Comparison of ENCODE assay signal across 19 cellular contexts in the genomic region with DNA sequence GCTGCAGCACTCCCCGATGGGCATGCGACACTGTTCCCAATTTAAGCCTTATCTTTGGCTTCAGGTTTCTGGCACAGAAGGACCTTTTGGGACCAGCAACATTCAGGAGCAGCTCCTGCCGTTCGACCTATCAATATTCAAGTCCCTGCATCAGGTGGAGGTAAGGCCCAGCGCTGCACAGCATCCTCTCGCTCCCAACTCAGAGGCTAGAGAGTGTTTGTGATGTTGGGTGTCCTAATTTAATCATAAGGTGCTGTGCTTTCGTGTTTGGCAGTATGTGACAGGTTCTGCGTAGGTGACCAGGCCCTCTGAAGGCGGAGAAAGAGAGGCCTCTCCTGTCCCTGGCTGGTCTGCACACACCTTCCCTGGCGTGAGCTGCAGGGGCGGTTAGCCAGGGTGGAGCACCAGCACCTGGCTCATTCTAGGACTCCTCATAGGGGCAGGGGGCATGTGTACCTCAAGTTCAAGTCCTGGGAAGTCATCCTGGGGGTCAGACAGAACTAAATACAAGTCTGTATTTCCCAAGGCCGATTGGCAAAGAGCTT. TPM values are rescaled to one million over a fixed set of nuclear protein-coding genes. Genes with fewer than 3 reads are reported as not detected.
DNase-seq lines count a peak whose midpoint lies in the region; ATAC-seq and TF ChIP-seq lines count a peak whose summit lies in the region.
"Had no signal": no experiment of that assay in that cellular context is flagged by ENCODE, and none has a peak within 500 bp of the region (broad histone marks: within the 10 kb centered on the region; RNA-seq: fewer than 3 reads in every experiment).

No MANE protein-coding gene starts in this region.

- H3K9me3 Mint-ChIP-seq in activated naive CD4-positive, alpha-beta T cell treated with anti-CD3 and anti-CD28 coated beads, Interleukin-2, amount 50 U/mL, for 72 hours: no peaks in the 10 kb centered on the region
- H3K9me3 Mint-ChIP-seq: activated naive CD4-positive, alpha-beta T cell treated with anti-CD3 and anti-CD28 coated beads, Interleukin-2, amount 10 ng/mL, durations not matched to agents 7 days and 5 days had no signal

- H3K27me3 ChIP-seq in Panc1 (ENCODE audit: control insufficient read depth, insufficient read depth, low read length) (no peaks in the 10 kb centered on the region), esophagus muscularis mucosa (no peaks in the 10 kb centered on the region)

- no peak for TF ChIP-seq POLR2A in esophagus muscularis mucosa (IDR thresholded peaks at IDR 0.05; ENCODE audit: low read depth)

- H3K36me3 ChIP-seq in Panc1 (ENCODE audit: control insufficient read depth, insufficient read depth, low read length) (peaks cover 3% of the 10 kb centered on the region; the same call in 1 of the 2 replicates), esophagus muscularis mucosa (peaks cover 49 to 75% (median 68%) of the 10 kb centered on the region in 4 donors)

- no peaks in the 10 kb centered on the region for H3K9me3 ChIP-seq in Panc1 (ENCODE audit: control insufficient read depth, insufficient read depth, low read depth, low read length)
- no peaks in the 10 kb centered on the region for H3K9me3 ChIP-seq in esophagus muscularis mucosa
- H3K9me3 ChIP-seq: SK-N-SH had no signal

- H3K4me3 ChIP-seq in Panc1 (ENCODE audit: low read depth in 2 of 2, low read length in 2 of 2) (no peak overlapping the region), esophagus muscularis mucosa (no peak overlapping the region)
- H3K4me3 ChIP-seq: GM12878 had no signal

- WGBS in esophagus muscularis mucosa: 73% methylated on average over 11 of the region's 12 CpGs

- no TSS peak for BruUV-seq in Panc1 (replicated peaks; lab: Mats Ljungman, UMichigan)

- peak; percentile 54; the same call in 1 of the 2 replicates for TF ChIP-seq CTCF in Panc1 (IDR thresholded peaks at IDR 0.05)
- no peak for TF ChIP-seq CTCF in omental fat pad (IDR thresholded peaks at IDR 0.05)
- no peak for TF ChIP-seq CTCF in esophagus muscularis mucosa (IDR thresholded peaks at IDR 0.05)

- no peak for TF ChIP-seq EP300 in esophagus muscularis mucosa (IDR thresholded peaks at IDR 0.05)

- in situ Hi-C loops in Panc1 (cut with HindIII; ENCODE audit: low pct_unique_long_range_greater_than_20kb, low sequenced_read_pairs): no loop called here

- no peaks in the 10 kb centered on the region for H3K36me3 Mint-ChIP-seq in activated naive CD4-positive, alpha-beta T cell treated with anti-CD3 and anti-CD28 coated beads, Interleukin-2, amount 50 U/mL, for 72 hours

- POLR2A ChIA-PET in Panc1 (lab: Charles Lee): no interaction called here

- peak overlapping the region; percentile 12 to 50 for H3K27ac Mint-ChIP-seq in activated naive CD4-positive, alpha-beta T cell treated with anti-CD3 and anti-CD28 coated beads, Interleukin-2, amount 50 U/mL, for 72 hours
- H3K27ac Mint-ChIP-seq: activated CD8-positive, alpha-beta memory T cell treated with anti-CD3 and anti-CD28 coated beads, Interleukin-2, amount 10 ng/mL, durations not matched to agents 7 days and 5 days; activated naive CD4-positive, alpha-beta T cell treated with anti-CD3 and anti-CD28 coated beads, Interleukin-2, amount 10 ng/mL, durations not matched to agents 7 days and 5 days had no signal

- DNase-seq in activated naive CD4-positive, alpha-beta T cell treated with anti-CD3 and anti-CD28 coated beads, Interleukin-2, amount 50 U/mL, for 72 hours (ENCODE audit: low spot score in 2 of 2): no peak
- no peak for DNase-seq in activated naive CD4-positive, alpha-beta T cell treated with anti-CD3 and anti-CD28 coated beads, Interleukin-2, amount 50 U/mL, for 16 hours
- DNase-seq in Panc1 (ENCODE audit: low read depth, low spot score) (no peak), left cardiac atrium (peak; percentile 8), omental fat pad (ENCODE audit: low spot score) (no peak), GDM1 (lab: John Stamatoyannopoulos, UW) (no peak), esophagus muscularis mucosa (ENCODE audit: extremely low spot score) (no peak)
- DNase-seq: activated CD8-positive, alpha-beta memory T cell treated with anti-CD3 and anti-CD28 coated beads, Interleukin-2, amount 10 ng/mL, durations not matched to agents 7 days and 5 days; central memory CD4-positive, alpha-beta T cell; NCI-H1694; NCI-H2171; NCI-H510A treated with DMSO at 0.1 percent for 48 hours had no signal

- no peak for ATAC-seq in activated naive CD4-positive, alpha-beta T cell treated with anti-CD3 and anti-CD28 coated beads, Interleukin-2, amount 50 U/mL, for 72 hours
- ATAC-seq in Panc1 (no peak), left cardiac atrium (no peak), omental fat pad (ENCODE audit: low FRiP score) (no peak)
- ATAC-seq: stimulated activated naive CD8-positive, alpha-beta T cell treated with anti-CD3 and anti-CD28 coated beads, Interleukin-15, Interleukin-2, amounts not matched to agents 100 U/mL and 50 U/mL, for 24 hours had no signal

- CTCF ChIA-PET in Panc1 (lab: Charles Lee): interaction anchor here (0.6 kb wide), 1 partner anchor 37 kb away, joined by 3 read pairs; no protein-coding TSS in a partner anchor

- H3K27ac ChIP-seq in Panc1 (ENCODE audit: low read length): no peak overlapping the region
- H3K27ac ChIP-seq in temporal lobe (ENCODE audit: low read depth, low read length): peak overlapping the region; percentile 56
- peak overlapping the region in 2 of 4 donors; percentile 3 to 7 for H3K27ac ChIP-seq in esophagus muscularis mucosa (replicated peaks in 1 of 4)
- H3K27ac ChIP-seq: epithelial cell of prostate had no signal

- H3K4me1 ChIP-seq in Panc1 (ENCODE audit: control insufficient read depth, insufficient read depth, low read length): no peaks in the 10 kb centered on the region
- H3K4me1 ChIP-seq in esophagus muscularis mucosa: peaks cover 30 to 58% (median 43%) of the 10 kb centered on the region in 4 donors

- intact Hi-C loops in Panc1 (cut with micrococcal nuclease; ENCODE audit: unreplicated experiment): no loop called here
- intact Hi-C loops in left cardiac atrium (cut with DNase I): loop anchor here (5.0 to 10.0 kb wide), 3 partner anchors 60 to 212 kb away; a partner anchor contains a TSS
- intact Hi-C loops in esophagus muscularis mucosa (cut with DNase I): loop anchor here (5.0 to 10.0 kb wide), 2 partner anchors 60 to 212 kb away; a partner anchor contains a TSS

RNA-seq across cellular contexts. Expression of a gene that starts 16.9 kb away (rescaled TPM):
- total RNA-seq in activated naive CD4-positive, alpha-beta T cell treated with anti-CD3 and anti-CD28 coated beads, Interleukin-2, amount 50 U/mL, for 72 hours: 100 to 1,000 TPM in 1 of 2 donors, 10 to 100 TPM in 1; 79.7 to 105 TPM
- total RNA-seq in Panc1 (2021; ENCODE audit: unreplicated experiment) (63.4 TPM), left cardiac atrium (10 to 100 TPM; 45.9 to 49.0 TPM), temporal lobe (61.5 TPM), omental fat pad (10 to 100 TPM; 59.8 to 82.3 (median 68.5) TPM), esophagus muscularis mucosa (100 to 1,000 TPM in 2 of 4 donors, 10 to 100 TPM in 2; 71.9 to 110 (median 88.0) TPM)
- polyA plus RNA-seq in Panc1 (2012; ENCODE audit: insufficient read length): 59.1 TPM

RNA-seq across cellular contexts. Expression of a gene that starts 18.5 kb away (rescaled TPM):
- 1 to 10 TPM; 6.6 to 8.4 TPM for total RNA-seq in activated naive CD4-positive, alpha-beta T cell treated with anti-CD3 and anti-CD28 coated beads, Interleukin-2, amount 50 U/mL, for 72 hours
- total RNA-seq in Panc1 (2021; ENCODE audit: unreplicated experiment) (5.2 TPM), left cardiac atrium (1,000 to 10,000 TPM; 2,841 to 3,233 TPM), temporal lobe (0.49 TPM), omental fat pad (1 to 10 TPM in 2 of 4 donors, not detected in 2; 2.4 to 2.5 TPM), esophagus muscularis mucosa (1 to 10 TPM in 3 of 4 donors, not detected in 1; 1.2 to 7.1 (median 4.0) TPM)
- 7.4 TPM for polyA plus RNA-seq in Panc1 (2012; ENCODE audit: insufficient read length)

RNA-seq across cellular contexts. Expression of a gene that starts 22.8 kb away (rescaled TPM):
- total RNA-seq in activated naive CD4-positive, alpha-beta T cell treated with anti-CD3 and anti-CD28 coated beads, Interleukin-2, amount 50 U/mL, for 72 hours: under 1 TPM in 1 of 2 donors, not detected in 1; 0.36 TPM
- total RNA-seq in Panc1 (2021; ENCODE audit: unreplicated experiment): 0.39 TPM
- 0.17 TPM for polyA plus RNA-seq in Panc1 (2012; ENCODE audit: insufficient read length)
- 100 to 1,000 TPM; 169 to 195 TPM for total RNA-seq in left cardiac atrium
- 5.9 TPM for total RNA-seq in temporal lobe
- 100 to 1,000 TPM; 231 to 610 (median 304) TPM for total RNA-seq in omental fat pad
- 100 to 1,000 TPM; 101 to 127 (median 118) TPM for total RNA-seq in esophagus muscularis mucosa
- total RNA-seq: activated CD8-positive, alpha-beta memory T cell treated with anti-CD3 and anti-CD28 coated beads, Interleukin-2, amount 10 ng/mL, durations not matched to agents 7 days and 5 days; H4 had no signal
- polyA plus RNA-seq: GM12878 had no signal

RNA-seq across cellular contexts. Expression of a gene that starts 27.4 kb away (rescaled TPM):
- under 1 TPM; 0.20 to 0.33 TPM for total RNA-seq in activated naive CD4-positive, alpha-beta T cell treated with anti-CD3 and anti-CD28 coated beads, Interleukin-2, amount 50 U/mL, for 72 hours
- 1.6 TPM for total RNA-seq in Panc1 (2021; ENCODE audit: unreplicated experiment)
- polyA plus RNA-seq in Panc1 (2012; ENCODE audit: insufficient read length): 0.61 TPM
- 10 to 100 TPM; 13.7 to 19.9 TPM for total RNA-seq in left cardiac atrium
- 3.7 TPM for total RNA-seq in temporal lobe
- total RNA-seq in omental fat pad: 100 to 1,000 TPM in 3 of 4 donors, 10 to 100 TPM in 1; 21.3 to 200 (median 131) TPM
- total RNA-seq in esophagus muscularis mucosa: 10 to 100 TPM in 3 of 4 donors, 1 to 10 TPM in 1; 7.1 to 39.2 (median 22.2) TPM
- total RNA-seq: GM12878 had no signal

Comparison
In these comparisons a context has a peak if more than half of its experiments do, and no peak if none do; other contexts are left out.
1. RNA of a gene that starts 18.5 kb away (total RNA-seq): 2,841 to 3,233 TPM in left cardiac atrium; 6.6 to 8.4 TPM in activated naive CD4-positive, alpha-beta T cell treated with anti-CD3 and anti-CD28 coated beads, Interleukin-2, amount 50 U/mL, for 72 hours, 5.2 TPM in Panc1 (single experiment), 1.2 to 7.1 TPM in esophagus muscularis mucosa, 2.4 to 2.5 TPM in omental fat pad and 0.49 TPM in temporal lobe (single experiment); every median in the first group is over 100 times any median in the second.
2. RNA of a gene that starts 22.8 kb away (total RNA-seq): 231 to 610 TPM in omental fat pad, 169 to 195 TPM in left cardiac atrium and 101 to 127 TPM in esophagus muscularis mucosa; 5.9 TPM in temporal lobe (single experiment), 0.39 TPM in Panc1 (single experiment) and 0.36 TPM in activated naive CD4-positive, alpha-beta T cell treated with anti-CD3 and anti-CD28 coated beads, Interleukin-2, amount 50 U/mL, for 72 hours; every median in the first group is over 10 times any median in the second.